In the genomic region with DNA sequence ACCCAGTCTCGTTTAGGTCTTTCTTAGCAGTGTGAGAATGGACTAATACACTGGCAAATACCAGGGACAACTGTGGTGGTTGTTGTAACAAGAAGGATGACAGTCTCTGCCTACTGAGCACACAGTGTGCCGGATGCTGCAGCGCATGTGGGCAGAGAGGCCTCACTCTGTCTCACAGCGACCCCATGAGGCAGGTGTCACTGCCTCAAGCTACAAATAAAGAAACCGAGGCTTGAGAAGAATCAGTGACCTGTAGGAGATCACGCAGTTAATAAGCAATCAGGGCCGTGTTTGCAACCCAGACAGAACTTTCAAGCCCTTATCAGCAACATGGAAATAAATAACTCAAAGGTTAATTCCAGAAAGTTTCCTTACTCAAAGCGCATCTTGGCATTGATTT, we compare ENCODE assay signal across 8 cellular contexts. TPM values are rescaled to one million over a fixed set of nuclear protein-coding genes. Genes with fewer than 3 reads are reported as not detected.
DNase-seq lines count a peak whose midpoint lies in the region; ATAC-seq, FAIRE-seq and TF ChIP-seq lines count a peak whose summit lies in the region.

No MANE protein-coding gene starts in this region.

- peak; percentile 46 for DNase-seq in EH (ENCODE audit: low read depth)
- DNase-seq in MM.1S, result peak; percentile 77
- peak; percentile 41 to 64 (median 50) for DNase-seq in body of pancreas
- no peak for DNase-seq in kidney
- peak; percentile 53 for DNase-seq in ureter (ENCODE audit: low spot score)
- DNase-seq in H4 (ENCODE audit: low spot score), result no peak
- DNase-seq in hepatic stellate cell (ENCODE audit: low spot score), result no peak
- DNase-seq in NCI-H1417 treated with DMSO at 0.1 percent for 48 hours (lab: John Stamatoyannopoulos, UW), result no peak

- H3K4me1 ChIP-seq in MM.1S (ENCODE audit: low read length) (peaks cover 24% of the 10 kb centered on the region), body of pancreas (peaks cover 16% of the 10 kb centered on the region), kidney (ENCODE audit: control insufficient read depth in 1 of 2, insufficient read depth in 1 of 2, low read depth in 1 of 2, low read length in 2 of 2) (peaks cover 0 to 3% of the 10 kb centered on the region in 2 donors)

- H3K9me2 ChIP-seq in MM.1S (replicated peaks; ENCODE audit: insufficient read depth, low read length), result no peaks in the 10 kb centered on the region

- TF ChIP-seq CTCF in MM.1S (IDR thresholded peaks at IDR 0.05; ENCODE audit: low read length), result peak; percentile 78
- TF ChIP-seq CTCF in body of pancreas (IDR thresholded peaks at IDR 0.05), result peak; percentile 18 to 65 (median 51)
- peak; percentile 49 for TF ChIP-seq CTCF in kidney (IDR thresholded peaks at IDR 0.05; ENCODE audit: borderline replicate concordance, extremely low read depth, insufficient read depth)

- H3K36me3 ChIP-seq in MM.1S (replicated peaks; ENCODE audit: insufficient read depth, low read length) (no peaks in the 10 kb centered on the region), body of pancreas (replicated peaks in 1 of 2; ENCODE audit: insufficient read depth in 1 of 2, low read depth in 2 of 2) (no peaks in the 10 kb centered on the region), kidney (ENCODE audit: control insufficient read depth in 1 of 2, insufficient read depth in 2 of 2, low read length in 2 of 2) (no peaks in the 10 kb centered on the region)

- H3F3A ChIP-seq in MM.1S (ENCODE audit: insufficient read depth, low read length), result peaks cover 17% of the 10 kb centered on the region

- H4K20me1 ChIP-seq in MM.1S (ENCODE audit: insufficient read depth, low read length), result no peaks in the 10 kb centered on the region

- intact Hi-C loops in body of pancreas (cut with DNase I) (no loop called here), kidney (cut with DNase I) (no loop called here)

- H3K27me3 ChIP-seq in MM.1S (replicated peaks; ENCODE audit: insufficient read depth, low read length) (no peaks in the 10 kb centered on the region), body of pancreas (no peaks in the 10 kb centered on the region)

- TF ChIP-seq POLR2A in body of pancreas (IDR thresholded peaks at IDR 0.05), result no peak

- peak; percentile 77 for ATAC-seq in body of pancreas

- no peak overlapping the region for H3K9ac ChIP-seq in MM.1S (ENCODE audit: low read length)
- H3K9ac ChIP-seq in kidney (ENCODE audit: low read length in 2 of 2), result no peak overlapping the region

- no peak overlapping the region for H3K4me3 ChIP-seq in MM.1S (ENCODE audit: low read length)
- no peak overlapping the region for H3K4me3 ChIP-seq in body of pancreas
- no peak overlapping the region for H3K4me3 ChIP-seq in kidney (ENCODE audit: low read length in 2 of 2)

- no peak overlapping the region for H3K27ac ChIP-seq in MM.1S (ENCODE audit: low read length)
- H3K27ac ChIP-seq in body of pancreas, result peak overlapping the region in 3 of 4 donors; percentile 16 to 37 (median 25)
- no peak overlapping the region for H3K27ac ChIP-seq in kidney (ENCODE audit: low read depth in 2 of 2, low read length in 2 of 2)

- no peaks in the 10 kb centered on the region for H3K79me2 ChIP-seq in MM.1S (ENCODE audit: low read length)

- H2AFZ ChIP-seq in MM.1S (ENCODE audit: low read length), result no peak overlapping the region

- WGBS in body of pancreas, 2 donors, result 24 to 31% methylated on average over 8 of the region's 8 CpGs

- no peaks in the 10 kb centered on the region for H3K9me3 ChIP-seq in MM.1S (replicated peaks; ENCODE audit: insufficient read depth, low read length)
- no peaks in the 10 kb centered on the region for H3K9me3 ChIP-seq in body of pancreas
- no peaks in the 10 kb centered on the region for H3K9me3 ChIP-seq in kidney (ENCODE audit: control insufficient read depth in 1 of 2, low read length in 2 of 2)

- FAIRE-seq in kidney (lab: Jason Lieb, UNC), result no peak

- H3K4me2 ChIP-seq in MM.1S (ENCODE audit: low read depth, low read length), result no peak overlapping the region

RNA-seq across cellular contexts. Expression of a gene that starts 40.5 kb away (rescaled TPM):
- total RNA-seq in body of pancreas (100 to 1,000 TPM in 1 of 2 donors, 10 to 100 TPM in 1; 83.0 to 145 TPM), kidney (83.5 TPM), ureter (68.1 TPM)
- 135 TPM for polyA plus RNA-seq in kidney (ENCODE audit: insufficient read depth, low read depth, low replicate concordance)
- 5.9 and 6.4 TPM in 2 replicates for total RNA-seq in H4 (2014; rRNA removed; shearing (Covaris generic))

Comparison
In these comparisons a context has a peak if more than half of its experiments do, and no peak if none do; other contexts are left out.
1. DNase-seq: peak in EH (single experiment), MM.1S (single experiment), body of pancreas (4 of 4) and ureter (single experiment); none in kidney (single experiment), H4 (single experiment), hepatic stellate cell (single experiment) and NCI-H1417 treated with DMSO at 0.1 percent for 48 hours (single experiment).
2. H3K27ac ChIP-seq: peak in body of pancreas (3 of 4); none in MM.1S (single experiment) and kidney (0 of 2).
3. Peak in every context shown above with its lines, with median percentiles within 50 percentile points of each other: CTCF ChIP-seq.